ENCODE assay signal across 8 cellular contexts in the genomic region with DNA sequence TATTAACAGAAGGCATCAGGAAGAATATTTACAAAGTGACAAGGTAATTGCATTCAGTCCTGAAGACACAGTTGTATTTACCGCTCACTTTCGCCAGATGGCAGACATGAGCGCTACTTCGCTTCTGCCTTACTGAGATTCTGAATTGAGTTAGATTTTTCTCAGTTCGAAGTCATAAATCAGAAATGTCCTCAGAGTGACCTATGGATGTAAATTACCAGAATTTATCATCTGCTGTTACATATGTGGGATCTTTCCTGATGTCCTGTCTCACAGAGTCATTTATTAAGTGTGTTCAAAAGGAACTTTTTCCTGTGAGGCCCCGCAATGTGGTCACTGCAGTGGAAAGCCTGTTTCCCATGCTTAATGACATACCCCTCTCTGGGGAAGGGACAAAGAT.
DNase-seq lines count a peak whose midpoint lies in the region; ATAC-seq and TF ChIP-seq lines count a peak whose summit lies in the region.

No MANE protein-coding gene starts in this region.

- no peaks in the 10 kb centered on the region for H3K36me3 Mint-ChIP-seq in CD14-positive monocyte
- H3K36me3 Mint-ChIP-seq in activated T-cell treated with anti-CD3 and anti-CD28 coated beads, Interleukin-2, amount 50 U/mL, for 72 hours (ENCODE audit: insufficient read depth in 2 of 2): no peaks in the 10 kb centered on the region

- peaks cover 0 to 2% (median 0%) of the 10 kb centered on the region in 7 donors for H3K9me3 Mint-ChIP-seq in CD14-positive monocyte
- no peaks in the 10 kb centered on the region for H3K9me3 Mint-ChIP-seq in activated T-cell treated with anti-CD3 and anti-CD28 coated beads, Interleukin-2, amount 50 U/mL, for 72 hours

- H3K27me3 Mint-ChIP-seq in CD14-positive monocyte (ENCODE audit: low read depth in 3 of 3): peaks cover 2 to 3% (median 2%) of the 10 kb centered on the region in 3 donors
- H3K27me3 Mint-ChIP-seq in activated T-cell treated with anti-CD3 and anti-CD28 coated beads, Interleukin-2, amount 50 U/mL, for 72 hours (ENCODE audit: low read depth): peaks cover 10% of the 10 kb centered on the region

- no peak for DNase-seq in CD14-positive monocyte (ENCODE audit: low spot score)
- DNase-seq in NCI-H82 treated with DMSO at 0.1 percent for 48 hours (lab: John Stamatoyannopoulos, UW; ENCODE audit: unreplicated experiment): peak; percentile 5
- peak; percentile 37 to 52 for DNase-seq in activated T-cell treated with anti-CD3 and anti-CD28 coated beads, Interleukin-2, amount 50 U/mL, for 72 hours
- peak; percentile 33 for DNase-seq in germinal center (ENCODE audit: low spot score)
- peak; percentile 66 for DNase-seq in pons (ENCODE audit: low spot score)

- H3K4me1 Mint-ChIP-seq in CD14-positive monocyte: no peaks in the 10 kb centered on the region
- H3K4me1 Mint-ChIP-seq in activated T-cell treated with anti-CD3 and anti-CD28 coated beads, Interleukin-2, amount 50 U/mL, for 72 hours (ENCODE audit: low read depth): no peaks in the 10 kb centered on the region

- no peak overlapping the region for H3K4me3 Mint-ChIP-seq in CD14-positive monocyte
- H3K4me3 Mint-ChIP-seq in activated T-cell treated with anti-CD3 and anti-CD28 coated beads, Interleukin-2, amount 50 U/mL, for 72 hours: no peak overlapping the region

- no peak overlapping the region for H3K27ac Mint-ChIP-seq in CD14-positive monocyte
- no peak overlapping the region for H3K27ac Mint-ChIP-seq in activated T-cell treated with anti-CD3 and anti-CD28 coated beads, Interleukin-2, amount 50 U/mL, for 72 hours

- peak; percentile 87 for ATAC-seq in GM18511 (IDR thresholded peaks at IDR 0.05; ENCODE audit: unreplicated experiment)
- peak; percentile 75 for ATAC-seq in HG02981 (IDR thresholded peaks at IDR 0.05; ENCODE audit: unreplicated experiment)
- ATAC-seq in activated T-cell treated with anti-CD3 and anti-CD28 coated beads, Interleukin-2, amount 50 U/mL, for 72 hours (replicated peaks in 1 of 2): peak in 1 of 2 donors; percentile 49
- no peak for ATAC-seq in HG03196 (IDR thresholded peaks at IDR 0.05; ENCODE audit: unreplicated experiment)

- intact Hi-C loops in CD14-positive monocyte (cut with micrococcal nuclease): loop anchor here (10.0 kb wide), 2 partner anchors 234 to 264 kb away; no protein-coding TSS in a partner anchor

- peak; percentile 84 for TF ChIP-seq CTCF in CD14-positive monocyte (IDR thresholded peaks at IDR 0.05)
